In genomic region chr2:111705711-111706323, GRCh38 we compare ENCODE assay signal across 8 cellular contexts.
A peak's percentile ranks its signal among the peaks of the same experiment; 100 is the strongest.
DNase-seq lines count a peak whose midpoint lies in the region; ATAC-seq and TF ChIP-seq lines count a peak whose summit lies in the region.

No MANE protein-coding gene starts in this region.

- TF ChIP-seq EP300 in ovary (IDR thresholded peaks at IDR 0.05): no peak

- intact Hi-C loops in body of pancreas (cut with DNase I): no loop called here
- intact Hi-C loops in ovary (cut with DNase I): no loop called here

- H3K4me1 ChIP-seq in body of pancreas (peaks cover 9% of the 10 kb centered on the region), ovary (ENCODE audit: insufficient read depth) (no peaks in the 10 kb centered on the region)

- DNase-seq in EL (peak; percentile 82), HS-27A (ENCODE audit: low read depth) (peak; percentile 98), RWPE1 (ENCODE audit: low spot score) (peak; percentile 39), body of pancreas (peak in 1 of 4 donors; percentile 43), mesothelial cell of epicardium (ENCODE audit: low spot score in 2 of 2, unreplicated experiment in 2 of 2) (no peak), ovary (no peak), NCI-H2029 treated with DMSO at 0.1 percent for 48 hours (lab: John Stamatoyannopoulos, UW) (no peak)

- no peaks in the 10 kb centered on the region for H3K9me3 Mint-ChIP-seq in mesothelial cell of epicardium

- H3K27ac ChIP-seq in RWPE1 (peak overlapping the region; percentile 96), body of pancreas (no peak overlapping the region), ovary (no peak overlapping the region)

- no peak overlapping the region for H3K4me3 Mint-ChIP-seq in mesothelial cell of epicardium

- no peaks in the 10 kb centered on the region for H3K36me3 Mint-ChIP-seq in mesothelial cell of epicardium

- H3K36me3 ChIP-seq in body of pancreas (replicated peaks in 1 of 2; ENCODE audit: insufficient read depth in 1 of 2, low read depth in 2 of 2) (no peaks in the 10 kb centered on the region), ovary (no peaks in the 10 kb centered on the region)

- H3K9me3 ChIP-seq in body of pancreas: no peaks in the 10 kb centered on the region
- no peaks in the 10 kb centered on the region for H3K9me3 ChIP-seq in ovary

- no peaks in the 10 kb centered on the region for H3K27me3 Mint-ChIP-seq in mesothelial cell of epicardium (ENCODE audit: low read depth)

- 55% methylated on average over 6 of the region's 6 CpGs for WGBS in body of pancreas, 2 donors
- WGBS in ovary, 3 donors: 31 to 40% (median 38%) methylated on average over 6 of the region's 6 CpGs

- H3K4me1 Mint-ChIP-seq in mesothelial cell of epicardium: peaks cover 12% of the 10 kb centered on the region

- no peak overlapping the region for H3K4me3 ChIP-seq in body of pancreas
- no peak overlapping the region for H3K4me3 ChIP-seq in ovary

- peak overlapping the region; percentile 57 for H3K27ac Mint-ChIP-seq in mesothelial cell of epicardium

- no peak for TF ChIP-seq POLR2A in body of pancreas (IDR thresholded peaks at IDR 0.05)
- TF ChIP-seq POLR2A in ovary (IDR thresholded peaks at IDR 0.05): no peak

- POLR2A ChIA-PET in RWPE1 (lab: Yijun Ruan, JAX; ENCODE audit: low non-redundant PET): no interaction called here

- no peak for TF ChIP-seq CTCF in RWPE1 (conservative IDR thresholded peaks at IDR 0.05; ENCODE audit: low read depth)
- TF ChIP-seq CTCF in body of pancreas (IDR thresholded peaks at IDR 0.05): no peak
- no peak for TF ChIP-seq CTCF in mesothelial cell of epicardium (IDR thresholded peaks at IDR 0.05; ENCODE audit: unreplicated experiment)
- no peak for TF ChIP-seq CTCF in ovary (IDR thresholded peaks at IDR 0.05)

- H3K27me3 ChIP-seq in body of pancreas: no peaks in the 10 kb centered on the region
- H3K27me3 ChIP-seq in ovary: no peaks in the 10 kb centered on the region

- ATAC-seq in GM21528 (IDR thresholded peaks at IDR 0.05; ENCODE audit: low FRiP score, unreplicated experiment): peak; percentile 88
- peak; percentile 40 for ATAC-seq in body of pancreas

- CTCF ChIA-PET in RWPE1 (lab: Yijun Ruan, JAX): no interaction called here

Comparison
In these comparisons a context has a peak if more than half of its experiments do, and no peak if none do; other contexts are left out.
1. DNase-seq: peak in EL (single experiment), HS-27A (single experiment) and RWPE1 (single experiment); none in mesothelial cell of epicardium (0 of 2), ovary (0 of 5) and NCI-H2029 treated with DMSO at 0.1 percent for 48 hours (single experiment).